Comparison of ENCODE assay signal across 1 cellular context in genomic region chr17:31226373-31226772, GRCh38.
TF ChIP-seq lines count a peak whose summit lies in the region.

No MANE protein-coding gene starts in this region.

TF ChIP-seq in IMR-90, 13 proteins besides CTCF, POLR2A, EP300 and RAD21:
- TF ChIP-seq MXI1 (IDR thresholded peaks at IDR 0.05; ENCODE audit: borderline replicate concordance, low read depth, low read length) (no peak), RFX5 (IDR thresholded peaks at IDR 0.05; ENCODE audit: low read depth, low read length) (no peak), ELK1 (IDR thresholded peaks at IDR 0.05; ENCODE audit: borderline replicate concordance, low read depth, low read length) (no peak), MAFK (IDR thresholded peaks at IDR 0.05; ENCODE audit: low read depth, low read length) (0 out of 2 replicates have a peak, but pooled peaks have one; percentile 32), FOS (IDR thresholded peaks at IDR 0.05; ENCODE audit: low read depth, low read length) (no peak)
TF ChIP-seq in IMR-90: peak in this region for 1.
